In genomic region chr3:144482876-144483275, GRCh38 we compare ENCODE assay signal across 12 cellular contexts.
"Had no signal": no experiment of that assay in that cellular context is flagged by ENCODE, and none has a peak within 500 bp of the region (broad histone marks: within the 10 kb centered on the region; RNA-seq: fewer than 3 reads in every experiment).

No MANE protein-coding gene starts in this region.

- H3K27me3 ChIP-seq: cardiac muscle cell, pancreas, upper lobe of right lung had no signal

- H3K9me3 ChIP-seq: pancreas, upper lobe of right lung had no signal

- H3K27ac Mint-ChIP-seq: naive B cell; stimulated activated naive CD8-positive, alpha-beta T cell treated with anti-CD3 and anti-CD28 coated beads, Interleukin-15, Interleukin-2, amounts not matched to agents 100 ng/mL and 50 ng/mL, for 24 hours had no signal

- H3K4me1 Mint-ChIP-seq: naive B cell had no signal

- H3K4me1 ChIP-seq: pancreas, upper lobe of right lung had no signal

- H3K36me3 Mint-ChIP-seq: naive B cell had no signal

- DNase-seq: activated CD4-positive, alpha-beta T cell treated with anti-CD3 and anti-CD28 coated beads for 48 hours; activated naive CD4-positive, alpha-beta T cell treated with Interleukin-2 at 50 U/mL for 16 hours; glutamatergic neuron; left cardiac atrium; naive B cell; pancreas; stimulated activated CD4-positive, alpha-beta T cell treated with anti-CD3 and anti-CD28 coated beads, Interleukin-4, amount 100 ng/mL, for 1 hour; stimulated activated CD8-positive, alpha-beta memory T cell treated with anti-CD3 and anti-CD28 coated beads, Interleukin-4, amount 100 ng/mL, for 48 hours; upper lobe of right lung had no signal

- ATAC-seq: esophagus mucosa, left cardiac atrium, pancreas, upper lobe of right lung had no signal

- H3K27ac ChIP-seq: cardiac muscle cell, pancreas, upper lobe of right lung had no signal

- H3K4me3 ChIP-seq: cardiac muscle cell, pancreas, upper lobe of right lung had no signal

- H3K36me3 ChIP-seq: cardiac muscle cell, pancreas, upper lobe of right lung had no signal

- H3K4me3 Mint-ChIP-seq: naive B cell; stimulated activated naive CD8-positive, alpha-beta T cell treated with anti-CD3 and anti-CD28 coated beads, Interleukin-15, Interleukin-2, amounts not matched to agents 100 ng/mL and 50 ng/mL, for 24 hours had no signal

- H3K27me3 Mint-ChIP-seq: naive B cell; stimulated activated naive CD8-positive, alpha-beta T cell treated with anti-CD3 and anti-CD28 coated beads, Interleukin-15, Interleukin-2, amounts not matched to agents 100 ng/mL and 50 ng/mL, for 24 hours had no signal
